Comparison of ENCODE assay signal across 14 cellular contexts in genomic region chr11:19931141-19931767, GRCh38.
A peak's percentile ranks its signal among the peaks of the same experiment; 100 is the strongest.
DNase-seq lines count a peak whose midpoint lies in the region; ATAC-seq and TF ChIP-seq lines count a peak whose summit lies in the region.
"Had no signal": no experiment of that assay in that cellular context is flagged by ENCODE, and none has a peak within 500 bp of the region (broad histone marks: within the 10 kb centered on the region; RNA-seq: fewer than 3 reads in every experiment).

No MANE protein-coding gene starts in this region.

- peak overlapping the region; percentile 54 for H3K4me3 Mint-ChIP-seq in osteocyte (ENCODE audit: unreplicated experiment)
- H3K4me3 Mint-ChIP-seq: activated naive CD4-positive, alpha-beta T cell treated with anti-CD3 and anti-CD28 coated beads, Interleukin-2, amount 50 U/mL, for 24 hours; CD14-positive monocyte; stimulated activated effector memory CD8-positive, alpha-beta T cell treated with anti-CD3 and anti-CD28 coated beads, Interleukin-12 subunit alpha, Interleukin-12 subunit beta, amount 100 ng/mL, for 72 hours had no signal

- H3K27ac Mint-ChIP-seq in osteocyte (ENCODE audit: unreplicated experiment), result peak overlapping the region; percentile 75
- H3K27ac Mint-ChIP-seq: activated naive CD4-positive, alpha-beta T cell treated with anti-CD3 and anti-CD28 coated beads, Interleukin-2, amount 50 U/mL, for 24 hours; CD14-positive monocyte; stimulated activated effector memory CD8-positive, alpha-beta T cell treated with anti-CD3 and anti-CD28 coated beads, Interleukin-12 subunit alpha, Interleukin-12 subunit beta, amount 100 ng/mL, for 72 hours had no signal

- H3K27me3 ChIP-seq in AG04450 (ENCODE audit: control insufficient read depth, insufficient read depth, low read length) (no peaks in the 10 kb centered on the region), HAP-1 (ENCODE audit: low read depth) (0 out of 2 replicates have a peak, but pooled peaks cover 4% of the 10 kb centered on the region)

- peaks cover 51% of the 10 kb centered on the region for H3K4me1 Mint-ChIP-seq in osteocyte (ENCODE audit: unreplicated experiment)
- H3K4me1 Mint-ChIP-seq: activated naive CD4-positive, alpha-beta T cell treated with anti-CD3 and anti-CD28 coated beads, Interleukin-2, amount 50 U/mL, for 24 hours; CD14-positive monocyte; stimulated activated effector memory CD8-positive, alpha-beta T cell treated with anti-CD3 and anti-CD28 coated beads, Interleukin-12 subunit alpha, Interleukin-12 subunit beta, amount 100 ng/mL, for 72 hours had no signal

- no peaks in the 10 kb centered on the region; the same call in 1 of the 2 replicates for H3K4me1 ChIP-seq in HAP-1

- peaks cover 4% of the 10 kb centered on the region for H3K36me3 Mint-ChIP-seq in osteocyte (ENCODE audit: unreplicated experiment)
- H3K36me3 Mint-ChIP-seq: activated naive CD4-positive, alpha-beta T cell treated with anti-CD3 and anti-CD28 coated beads, Interleukin-2, amount 50 U/mL, for 24 hours; CD14-positive monocyte; stimulated activated effector memory CD8-positive, alpha-beta T cell treated with anti-CD3 and anti-CD28 coated beads, Interleukin-12 subunit alpha, Interleukin-12 subunit beta, amount 100 ng/mL, for 72 hours had no signal

- no peaks in the 10 kb centered on the region for H3K9me3 Mint-ChIP-seq in osteocyte (ENCODE audit: unreplicated experiment)
- H3K9me3 Mint-ChIP-seq: activated naive CD4-positive, alpha-beta T cell treated with anti-CD3 and anti-CD28 coated beads, Interleukin-2, amount 50 U/mL, for 24 hours; stimulated activated effector memory CD8-positive, alpha-beta T cell treated with anti-CD3 and anti-CD28 coated beads, Interleukin-12 subunit alpha, Interleukin-12 subunit beta, amount 100 ng/mL, for 72 hours had no signal

- CTCF ChIA-PET in AG04450 (lab: Charles Lee), result interaction anchor here (1.0 to 1.3 kb wide), 2 partner anchors 23 to 201 kb away, joined by 3 to 5 read pairs; no protein-coding TSS in a partner anchor

- H3K27ac ChIP-seq in AG04450 (ENCODE audit: low read depth, low read length), result peak overlapping the region; percentile 31

- H3K27me3 Mint-ChIP-seq in osteocyte (ENCODE audit: unreplicated experiment), result no peaks in the 10 kb centered on the region

- no peak for ATAC-seq in HG03442 (IDR thresholded peaks at IDR 0.05; ENCODE audit: unreplicated experiment)
- ATAC-seq: HCT116; stimulated activated effector memory CD8-positive, alpha-beta T cell treated with anti-CD3 and anti-CD28 coated beads, Interleukin-12 subunit alpha, Interleukin-12 subunit beta, amount 100 ng/mL, for 72 hours had no signal

- DNase-seq in AG04450 (ENCODE audit: low read depth, low spot score) (no peak), NCI-H2107 treated with DMSO at 0.1 percent for 48 hours (lab: John Stamatoyannopoulos, UW; ENCODE audit: unreplicated experiment) (peak; percentile 45), fibroblast of gingiva (ENCODE audit: low read depth) (peak; percentile 85), osteocyte (ENCODE audit: extremely low spot score, unreplicated experiment) (no peak), DMS 273 treated with DMSO at 0.1 percent for 48 hours (lab: John Stamatoyannopoulos, UW) (no peak), HAP-1 (ENCODE audit: low spot score in 2 of 2) (no peak), DMS 273 (lab: John Stamatoyannopoulos, UW; ENCODE audit: unreplicated experiment) (no peak)
- DNase-seq: activated CD4-positive, alpha-beta T cell treated with anti-CD3 and anti-CD28 coated beads, Interleukin-2, amount 50 U/mL, for 48 hours; NCI-H446 had no signal

- H3K4me3 ChIP-seq in AG04450 (ENCODE audit: low read depth, low read length) (peak overlapping the region; percentile 34), HAP-1 (no peak overlapping the region)

- in situ Hi-C loops in HAP-1 (cut with MboI; ENCODE audit: low sequenced_read_pairs), result no loop called here

- H3K9me3 ChIP-seq in AG04450 (ENCODE audit: control insufficient read depth, insufficient read depth, low read length), result no peaks in the 10 kb centered on the region; the same call in 1 of the 2 replicates
- no peaks in the 10 kb centered on the region for H3K9me3 ChIP-seq in HAP-1

- H3K36me3 ChIP-seq in HAP-1 (replicated peaks), result no peaks in the 10 kb centered on the region

- POLR2A ChIA-PET in AG04450 (lab: Yijun Ruan, JAX), result no interaction called here

- TF ChIP-seq CTCF in AG04450 (IDR thresholded peaks at IDR 0.05; ENCODE audit: low read depth, low read length), result no peak
- TF ChIP-seq CTCF in osteocyte (IDR thresholded peaks at IDR 0.05), result no peak

Comparison
In these comparisons a context has a peak if more than half of its experiments do, and no peak if none do; other contexts are left out.
1. DNase-seq: peak in NCI-H2107 treated with DMSO at 0.1 percent for 48 hours (single experiment) and fibroblast of gingiva (single experiment); none in AG04450 (single experiment), osteocyte (single experiment), DMS 273 treated with DMSO at 0.1 percent for 48 hours (single experiment), HAP-1 (0 of 2) and DMS 273 (single experiment).